ENCODE assay signal across 1 cellular context in the genomic region with DNA sequence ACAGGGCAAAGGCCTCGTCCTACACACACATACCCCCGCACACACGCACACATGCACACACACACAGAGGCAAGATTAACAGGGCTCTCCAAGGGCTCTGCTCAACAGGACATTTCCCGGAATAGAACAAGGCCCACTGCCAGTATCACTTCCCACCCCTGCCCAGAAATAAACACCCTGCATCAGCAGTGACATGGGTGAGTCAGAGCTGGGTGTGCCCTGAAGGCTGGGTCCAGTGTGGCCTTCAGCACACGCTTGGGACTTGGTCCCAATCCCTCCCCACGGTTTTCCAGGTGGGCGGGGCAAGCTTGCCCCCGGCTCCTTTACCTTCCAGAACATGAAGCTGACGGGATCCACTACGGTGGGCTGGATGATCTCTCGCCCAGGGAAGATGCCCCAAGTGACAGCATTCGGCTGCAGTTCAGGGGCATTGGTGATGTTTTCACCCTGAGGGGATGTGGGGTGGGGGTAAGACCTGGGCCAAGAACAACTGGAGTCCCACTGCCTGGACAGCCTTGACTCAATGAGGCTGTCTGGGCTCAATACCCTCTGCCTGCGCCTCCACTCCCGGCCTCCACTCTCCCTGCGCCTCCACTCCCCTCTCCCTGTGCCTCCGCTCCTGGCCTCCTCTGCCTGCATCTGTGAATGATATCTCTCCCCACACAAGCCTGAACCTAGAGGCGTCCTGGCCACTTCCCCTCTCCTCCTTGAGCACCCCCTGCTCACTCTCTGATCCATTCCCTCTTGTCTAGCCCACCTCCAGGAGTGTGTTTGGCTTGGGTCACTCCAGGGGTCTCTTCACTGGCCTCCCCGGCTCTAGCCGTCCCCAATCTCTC.
TF ChIP-seq lines count a peak whose summit lies in the region.

No MANE protein-coding gene starts in this region.

TF ChIP-seq in K562, 482 proteins besides CTCF, POLR2A, EP300 and RAD21 (continued from another document and continues in another):
- peak; percentile 56 for TF ChIP-seq PRDM10 (IDR thresholded peaks at IDR 0.05; ENCODE audit: partially characterized antibody)
- TF ChIP-seq ZNF589 (CRISPR knock-in tag; IDR thresholded peaks at IDR 0.05; ENCODE audit: low read depth), result peak; percentile 95
- TF ChIP-seq CCNT2 (IDR thresholded peaks at IDR 0.05; ENCODE audit: borderline replicate concordance, extremely low read depth, insufficient read length, low read depth, low read length), result peak; percentile 30
- 0 out of 2 replicates have a peak, but pooled peaks have one; percentile 50 for TF ChIP-seq KLF1 (tag; IDR thresholded peaks at IDR 0.05)
- peak in 1 of 2 experiments; percentile 43; a peak in 1 of 3 replicates for TF ChIP-seq CBX3 (IDR thresholded peaks at IDR 0.05; ENCODE audit: borderline replicate concordance in 1 of 2, low read length in 2 of 2)
- TF ChIP-seq SMARCA5 (IDR thresholded peaks at IDR 0.05), result peak; percentile 84; the same call in 1 of the 2 replicates
- TF ChIP-seq ZNF707 (CRISPR knock-in tag; conservative IDR thresholded peaks at IDR 0.05), result no peak
- TF ChIP-seq MCM2 (IDR thresholded peaks at IDR 0.05; ENCODE audit: low read depth), result no peak
- peak; percentile 66 for TF ChIP-seq NCOR1 (IDR thresholded peaks at IDR 0.05)
- no peak for TF ChIP-seq NR2C2 (CRISPR knock-in tag; IDR thresholded peaks at IDR 0.05)
- TF ChIP-seq NR2C2 (tag; IDR thresholded peaks at IDR 0.05), result peak; percentile 76
- TF ChIP-seq PCBP2 (IDR thresholded peaks at IDR 0.05; ENCODE audit: low read depth, low read length, poor library complexity, severe bottlenecking), result no peak
- TF ChIP-seq, protein P1, sequence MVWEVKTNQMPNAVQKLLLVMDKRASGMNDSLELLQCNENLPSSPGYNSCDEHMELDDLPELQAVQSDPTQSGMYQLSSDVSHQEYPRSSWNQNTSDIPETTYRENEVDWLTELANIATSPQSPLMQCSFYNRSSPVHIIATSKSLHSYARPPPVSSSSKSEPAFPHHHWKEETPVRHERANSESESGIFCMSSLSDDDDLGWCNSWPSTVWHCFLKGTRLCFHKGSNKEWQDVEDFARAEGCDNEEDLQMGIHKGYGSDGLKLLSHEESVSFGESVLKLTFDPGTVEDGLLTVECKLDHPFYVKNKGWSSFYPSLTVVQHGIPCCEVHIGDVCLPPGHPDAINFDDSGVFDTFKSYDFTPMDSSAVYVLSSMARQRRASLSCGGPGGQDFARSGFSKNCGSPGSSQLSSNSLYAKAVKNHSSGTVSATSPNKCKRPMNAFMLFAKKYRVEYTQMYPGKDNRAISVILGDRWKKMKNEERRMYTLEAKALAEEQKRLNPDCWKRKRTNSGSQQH (CRISPR knock-in tag; IDR thresholded peaks at IDR 0.05), result peak; percentile 92
- TF ChIP-seq BCOR (IDR thresholded peaks at IDR 0.05), result peak; percentile 69; the same call in 1 of the 2 replicates
- TF ChIP-seq PML (IDR thresholded peaks at IDR 0.05; ENCODE audit: low read length), result 0 out of 2 replicates have a peak, but pooled peaks have one; percentile 33
- TF ChIP-seq, protein P2, sequence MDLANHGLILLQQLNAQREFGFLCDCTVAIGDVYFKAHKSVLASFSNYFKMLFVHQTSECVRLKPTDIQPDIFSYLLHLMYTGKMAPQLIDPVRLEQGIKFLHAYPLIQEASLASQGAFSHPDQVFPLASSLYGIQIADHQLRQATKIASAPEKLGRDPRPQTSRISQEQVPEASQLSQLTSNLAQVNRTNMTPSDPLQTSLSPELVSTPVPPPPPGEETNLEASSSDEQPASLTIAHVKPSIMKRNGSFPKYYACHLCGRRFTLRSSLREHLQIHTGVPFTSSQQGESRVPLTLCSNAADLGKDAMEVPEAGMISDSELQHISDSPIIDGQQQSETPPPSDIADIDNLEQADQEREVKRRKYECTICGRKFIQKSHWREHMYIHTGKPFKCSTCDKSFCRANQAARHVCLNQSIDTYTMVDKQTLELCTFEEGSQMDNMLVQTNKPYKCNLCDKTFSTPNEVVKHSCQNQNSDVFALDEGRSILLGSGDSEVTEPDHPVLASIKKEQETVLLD (IDR thresholded peaks at IDR 0.05), result 0 out of 2 replicates have a peak, but pooled peaks have one; percentile 41
- TF ChIP-seq ARID1B (IDR thresholded peaks at IDR 0.05), result peak; percentile 79
- peak; percentile 79 for TF ChIP-seq THRB (CRISPR knock-in tag; conservative IDR thresholded peaks at IDR 0.05)
- TF ChIP-seq CHD4 (IDR thresholded peaks at IDR 0.05; ENCODE audit: insufficient read depth, insufficient replicate concordance, low read depth, low read length, poor library complexity, severe bottlenecking), result no peak
- TF ChIP-seq, protein P3, sequence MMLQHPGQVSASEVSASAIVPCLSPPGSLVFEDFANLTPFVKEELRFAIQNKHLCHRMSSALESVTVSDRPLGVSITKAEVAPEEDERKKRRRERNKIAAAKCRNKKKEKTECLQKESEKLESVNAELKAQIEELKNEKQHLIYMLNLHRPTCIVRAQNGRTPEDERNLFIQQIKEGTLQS (IDR thresholded peaks at IDR 0.05), result peak; percentile 89
- TF ChIP-seq, protein P3 (CRISPR knock-in tag; conservative IDR thresholded peaks at IDR 0.05), result peak; percentile 84
- no peak for TF ChIP-seq MXD1 (CRISPR knock-in tag; IDR thresholded peaks at IDR 0.05; ENCODE audit: borderline replicate concordance, poor library complexity, severe bottlenecking)
- TF ChIP-seq FOXJ2 (tag; IDR thresholded peaks at IDR 0.05), result no peak
- peak; percentile 27; the same call in 1 of the 2 replicates for TF ChIP-seq PKNOX1 (IDR thresholded peaks at IDR 0.05)
- peak; percentile 41; the same call in 1 of the 2 replicates for TF ChIP-seq ZBED1 (IDR thresholded peaks at IDR 0.05)
- TF ChIP-seq CTBP1 (IDR thresholded peaks at IDR 0.05; ENCODE audit: borderline replicate concordance), result 0 out of 2 replicates have a peak, but pooled peaks have one; percentile 20
- TF ChIP-seq MAFG (tag; conservative IDR thresholded peaks at IDR 0.05), result peak; percentile 48; the same call in 1 of the 2 replicates
- TF ChIP-seq TFAP4 (CRISPR knock-in tag; IDR thresholded peaks at IDR 0.05; ENCODE audit: borderline replicate concordance), result 0 out of 2 replicates have a peak, but pooled peaks have one; percentile 32
- TF ChIP-seq NFIC (IDR thresholded peaks at IDR 0.05), result peak; percentile 57
- TF ChIP-seq E2F5 (CRISPR knock-in tag; IDR thresholded peaks at IDR 0.05), result 0 out of 2 replicates have a peak, but pooled peaks have one; percentile 30
- peak; percentile 45; the same call in 1 of the 2 replicates for TF ChIP-seq MBD2 (IDR thresholded peaks at IDR 0.05; ENCODE audit: borderline replicate concordance, low read depth)
- peak; percentile 76 for TF ChIP-seq NFRKB (IDR thresholded peaks at IDR 0.05; ENCODE audit: low read depth)
- TF ChIP-seq, protein P4, sequence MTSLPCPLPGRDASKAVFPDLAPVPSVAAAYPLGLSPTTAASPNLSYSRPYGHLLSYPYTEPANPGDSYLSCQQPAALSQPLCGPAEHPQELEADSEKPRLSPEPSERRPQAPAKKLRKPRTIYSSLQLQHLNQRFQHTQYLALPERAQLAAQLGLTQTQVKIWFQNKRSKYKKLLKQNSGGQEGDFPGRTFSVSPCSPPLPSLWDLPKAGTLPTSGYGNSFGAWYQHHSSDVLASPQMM (CRISPR knock-in tag; IDR thresholded peaks at IDR 0.05), result no peak
- TF ChIP-seq BHLHE40 (IDR thresholded peaks at IDR 0.05; ENCODE audit: low read length), result no peak; the same call in 1 of the 2 replicates
- TF ChIP-seq RBFOX2 (IDR thresholded peaks at IDR 0.05; ENCODE audit: low read depth, low read length), result peak; percentile 61
- TF ChIP-seq ZNF584 (CRISPR knock-in tag; IDR thresholded peaks at IDR 0.05; ENCODE audit: low read depth), result peak; percentile 80; the same call in 1 of the 2 replicates
- TF ChIP-seq HDAC8 (tag; IDR thresholded peaks at IDR 0.05), result no peak
- TF ChIP-seq DMBX1 (CRISPR knock-in tag; IDR thresholded peaks at IDR 0.05; ENCODE audit: borderline replicate concordance), result peak; percentile 54; the same call in 1 of the 2 replicates
- no peak for TF ChIP-seq JUNB (CRISPR knock-in tag; conservative IDR thresholded peaks at IDR 0.05)
- TF ChIP-seq PRPF4 (IDR thresholded peaks at IDR 0.05; ENCODE audit: insufficient read depth, low read depth, low read length, poor library complexity, severe bottlenecking), result no peak
- 0 out of 2 replicates have a peak, but pooled peaks have one; percentile 39 for TF ChIP-seq ZC3H4 (CRISPR knock-in tag; IDR thresholded peaks at IDR 0.05; ENCODE audit: borderline replicate concordance)
- TF ChIP-seq, protein P5, sequence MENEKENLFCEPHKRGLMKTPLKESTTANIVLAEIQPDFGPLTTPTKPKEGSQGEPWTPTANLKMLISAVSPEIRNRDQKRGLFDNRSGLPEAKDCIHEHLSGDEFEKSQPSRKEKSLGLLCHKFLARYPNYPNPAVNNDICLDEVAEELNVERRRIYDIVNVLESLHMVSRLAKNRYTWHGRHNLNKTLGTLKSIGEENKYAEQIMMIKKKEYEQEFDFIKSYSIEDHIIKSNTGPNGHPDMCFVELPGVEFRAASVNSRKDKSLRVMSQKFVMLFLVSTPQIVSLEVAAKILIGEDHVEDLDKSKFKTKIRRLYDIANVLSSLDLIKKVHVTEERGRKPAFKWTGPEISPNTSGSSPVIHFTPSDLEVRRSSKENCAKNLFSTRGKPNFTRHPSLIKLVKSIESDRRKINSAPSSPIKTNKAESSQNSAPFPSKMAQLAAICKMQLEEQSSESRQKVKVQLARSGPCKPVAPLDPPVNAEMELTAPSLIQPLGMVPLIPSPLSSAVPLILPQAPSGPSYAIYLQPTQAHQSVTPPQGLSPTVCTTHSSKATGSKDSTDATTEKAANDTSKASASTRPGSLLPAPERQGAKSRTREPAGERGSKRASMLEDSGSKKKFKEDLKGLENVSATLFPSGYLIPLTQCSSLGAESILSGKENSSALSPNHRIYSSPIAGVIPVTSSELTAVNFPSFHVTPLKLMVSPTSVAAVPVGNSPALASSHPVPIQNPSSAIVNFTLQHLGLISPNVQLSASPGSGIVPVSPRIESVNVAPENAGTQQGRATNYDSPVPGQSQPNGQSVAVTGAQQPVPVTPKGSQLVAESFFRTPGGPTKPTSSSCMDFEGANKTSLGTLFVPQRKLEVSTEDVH (IDR thresholded peaks at IDR 0.05; ENCODE audit: low read depth, partially characterized antibody), result peak; percentile 26
